In genomic region chr19:8158411-8159074, GRCh38 we compare ENCODE assay signal across 8 cellular contexts. TPM values are rescaled to one million over a fixed set of nuclear protein-coding genes. Genes with fewer than 3 reads are reported as not detected.
DNase-seq lines count a peak whose midpoint lies in the region; ATAC-seq and TF ChIP-seq lines count a peak whose summit lies in the region.

No MANE protein-coding gene starts in this region.

- H3K36me3 Mint-ChIP-seq in activated CD8-positive, alpha-beta T cell treated with anti-CD3 and anti-CD28 coated beads, Interleukin-2, amount 10 ng/mL, durations not matched to agents 7 days and 5 days (ENCODE audit: low read depth), result no peaks in the 10 kb centered on the region
- H3K36me3 Mint-ChIP-seq in naive thymus-derived CD4-positive, alpha-beta T cell, result no peaks in the 10 kb centered on the region

- ATAC-seq in activated CD8-positive, alpha-beta T cell treated with anti-CD3 and anti-CD28 coated beads, Interleukin-2, amount 10 ng/mL, durations not matched to agents 7 days and 5 days, result peak; percentile 72
- peak; percentile 69 for ATAC-seq in naive thymus-derived CD4-positive, alpha-beta T cell
- no peak for ATAC-seq in HG02623 (IDR thresholded peaks at IDR 0.05; ENCODE audit: unreplicated experiment)

- CTCF ChIA-PET in activated CD8-positive, alpha-beta T cell treated with anti-CD3 and anti-CD28 coated beads, Interleukin-2, amount 10 ng/mL, durations not matched to agents 7 days and 5 days (lab: Charles Lee), result interaction anchor here (0.6 to 1.8 kb wide), 15 partner anchors 9 to 214 kb away, joined by 3 to 11 read pairs (median 4); no protein-coding TSS in a partner anchor
- CTCF ChIA-PET in naive thymus-derived CD4-positive, alpha-beta T cell (lab: Charles Lee), result interaction anchor here (0.6 to 1.8 kb wide), 6 partner anchors 48 to 109 kb away, joined by 3 to 10 read pairs (median 4); partner anchors contain the start of gene CERS4

- TF ChIP-seq CTCF in esophagus squamous epithelium (IDR thresholded peaks at IDR 0.05), result peak; percentile 48 to 82 (median 64)

- no peak overlapping the region for H3K27ac Mint-ChIP-seq in activated CD8-positive, alpha-beta T cell treated with anti-CD3 and anti-CD28 coated beads, Interleukin-2, amount 10 ng/mL, durations not matched to agents 7 days and 5 days
- H3K27ac Mint-ChIP-seq in naive thymus-derived CD4-positive, alpha-beta T cell, result no peak overlapping the region

- H3K9me3 ChIP-seq in esophagus squamous epithelium, result no peaks in the 10 kb centered on the region
- H3K9me3 ChIP-seq in naive thymus-derived CD4-positive, alpha-beta T cell (ENCODE audit: control insufficient read depth in 2 of 3, low read length in 3 of 3), result no peaks in the 10 kb centered on the region

- peaks cover 0 to 7% (median 0%) of the 10 kb centered on the region in 4 donors for H3K27me3 ChIP-seq in esophagus squamous epithelium
- no peaks in the 10 kb centered on the region for H3K27me3 ChIP-seq in naive thymus-derived CD4-positive, alpha-beta T cell (ENCODE audit: control insufficient read depth in 2 of 2, insufficient read depth in 2 of 2, low read length in 2 of 2)

- H3K4me1 Mint-ChIP-seq in activated CD8-positive, alpha-beta T cell treated with anti-CD3 and anti-CD28 coated beads, Interleukin-2, amount 10 ng/mL, durations not matched to agents 7 days and 5 days (ENCODE audit: low read depth), result peaks cover 8% of the 10 kb centered on the region
- H3K4me1 Mint-ChIP-seq in naive thymus-derived CD4-positive, alpha-beta T cell, result peaks cover 0 to 12% (median 3%) of the 10 kb centered on the region in 7 donors

- POLR2A ChIA-PET in activated CD8-positive, alpha-beta T cell treated with anti-CD3 and anti-CD28 coated beads, Interleukin-2, amount 10 ng/mL, durations not matched to agents 7 days and 5 days (lab: Charles Lee), result interaction anchor here (0.6 to 1.0 kb wide), 2 partner anchors 37 to 95 kb away, joined by 3 read pairs; no protein-coding TSS in a partner anchor
- POLR2A ChIA-PET in naive thymus-derived CD4-positive, alpha-beta T cell (lab: Charles Lee), result interaction anchor here (0.5 kb wide), 1 partner anchor 21 kb away, joined by 3 read pairs; no protein-coding TSS in a partner anchor

- H3K36me3 ChIP-seq in esophagus squamous epithelium, result no peaks in the 10 kb centered on the region
- H3K36me3 ChIP-seq in naive thymus-derived CD4-positive, alpha-beta T cell (ENCODE audit: control insufficient read depth in 2 of 3, insufficient read depth in 3 of 3, low read length in 3 of 3), result no peaks in the 10 kb centered on the region

- no peak overlapping the region for H3K4me3 ChIP-seq in esophagus squamous epithelium
- H3K4me3 ChIP-seq in naive thymus-derived CD4-positive, alpha-beta T cell (ENCODE audit: low read length), result no peak overlapping the region

- 39 to 40% methylated on average over 14 of the region's 14 CpGs for WGBS in esophagus squamous epithelium, 2 donors

- H3K4me1 ChIP-seq in esophagus squamous epithelium, result peaks cover 8 to 9% (median 8%) of the 10 kb centered on the region in 3 donors
- H3K4me1 ChIP-seq in naive thymus-derived CD4-positive, alpha-beta T cell (ENCODE audit: control insufficient read depth in 2 of 2, insufficient read depth in 2 of 2, low read length in 2 of 2), result no peaks in the 10 kb centered on the region

- H3K4me3 Mint-ChIP-seq in activated CD8-positive, alpha-beta T cell treated with anti-CD3 and anti-CD28 coated beads, Interleukin-2, amount 10 ng/mL, durations not matched to agents 7 days and 5 days, result no peak overlapping the region
- no peak overlapping the region for H3K4me3 Mint-ChIP-seq in naive thymus-derived CD4-positive, alpha-beta T cell

- H3K27ac ChIP-seq in esophagus squamous epithelium, result no peak overlapping the region
- no peak overlapping the region for H3K27ac ChIP-seq in naive thymus-derived CD4-positive, alpha-beta T cell (ENCODE audit: low read depth, low read length)

- H3K9me3 Mint-ChIP-seq in activated CD8-positive, alpha-beta T cell treated with anti-CD3 and anti-CD28 coated beads, Interleukin-2, amount 10 ng/mL, durations not matched to agents 7 days and 5 days (ENCODE audit: insufficient read depth), result no peaks in the 10 kb centered on the region
- peaks cover 0 to 3% (median 0%) of the 10 kb centered on the region in 11 donors for H3K9me3 Mint-ChIP-seq in naive thymus-derived CD4-positive, alpha-beta T cell

- H3K27me3 Mint-ChIP-seq in activated CD8-positive, alpha-beta T cell treated with anti-CD3 and anti-CD28 coated beads, Interleukin-2, amount 10 ng/mL, durations not matched to agents 7 days and 5 days (ENCODE audit: low read depth), result peaks cover 13% of the 10 kb centered on the region
- peaks cover 4 to 27% (median 23%) of the 10 kb centered on the region in 5 donors for H3K27me3 Mint-ChIP-seq in naive thymus-derived CD4-positive, alpha-beta T cell

- TF ChIP-seq POLR2A in esophagus squamous epithelium (IDR thresholded peaks at IDR 0.05), result no peak

- DNase-seq in CMK (ENCODE audit: low read depth), result peak; percentile 76
- DNase-seq in HK-2 (ENCODE audit: unreplicated experiment), result peak; percentile 33
- peak; percentile 77 for DNase-seq in NCI-H748 (lab: John Stamatoyannopoulos, UW; ENCODE audit: unreplicated experiment)
- peak; percentile 73 for DNase-seq in activated CD8-positive, alpha-beta T cell treated with anti-CD3 and anti-CD28 coated beads, Interleukin-2, amount 10 ng/mL, durations not matched to agents 7 days and 5 days
- no peak for DNase-seq in esophagus squamous epithelium (lab: John Stamatoyannopoulos, UW)
- peak in 8 of 9 donors; percentile 34 to 70 (median 60) for DNase-seq in naive thymus-derived CD4-positive, alpha-beta T cell
- DNase-seq in ureter (ENCODE audit: low spot score), result peak; percentile 70

- intact Hi-C loops in esophagus squamous epithelium (cut with DNase I), result loop anchor here (5.0 kb wide), 1 partner anchor 94 kb away; no protein-coding TSS in a partner anchor
- intact Hi-C loops in naive thymus-derived CD4-positive, alpha-beta T cell (cut with micrococcal nuclease), result loop anchor here (1.0 to 5.0 kb wide), 7 partner anchors 36 to 215 kb away; partner anchors contain the start of genes CERS4 (in 1 of the 2), NDUFA7 (in 1 of the 2), RPS28 (in 1 of the 2) and TIMM44 (in 1 of the 2)

RNA-seq across cellular contexts. Expression of gene FBN3, which starts 9.2 kb away (rescaled TPM):
- total RNA-seq in activated CD8-positive, alpha-beta T cell treated with anti-CD3 and anti-CD28 coated beads, Interleukin-2, amount 10 ng/mL, durations not matched to agents 7 days and 5 days, result under 1 TPM in 1 of 2 experiments, not detected in 1; 0.03 TPM
- total RNA-seq in esophagus squamous epithelium (under 1 TPM in 1 of 4 donors, not detected in 3; 0.09 TPM), ureter (not detected)
- not detected for total RNA-seq in naive thymus-derived CD4-positive, alpha-beta T cell
- not detected for polyA plus RNA-seq in naive thymus-derived CD4-positive, alpha-beta T cell

RNA-seq across cellular contexts. Expression of gene CERS4, which starts 50.6 kb away (rescaled TPM):
- 10 to 100 TPM; 27.7 to 28.1 TPM for total RNA-seq in activated CD8-positive, alpha-beta T cell treated with anti-CD3 and anti-CD28 coated beads, Interleukin-2, amount 10 ng/mL, durations not matched to agents 7 days and 5 days
- total RNA-seq in esophagus squamous epithelium (100 to 1,000 TPM in 1 of 4 donors, 10 to 100 TPM in 3; 44.1 to 184 (median 89.1) TPM), ureter (49.8 TPM)
- 10 to 100 TPM; 17.2 to 32.4 (median 27.4) TPM for total RNA-seq in naive thymus-derived CD4-positive, alpha-beta T cell
- 10 to 100 TPM; 11.2 to 12.3 TPM for polyA plus RNA-seq in naive thymus-derived CD4-positive, alpha-beta T cell
